ENCODE assay signal across 1 cellular context in the genomic region with DNA sequence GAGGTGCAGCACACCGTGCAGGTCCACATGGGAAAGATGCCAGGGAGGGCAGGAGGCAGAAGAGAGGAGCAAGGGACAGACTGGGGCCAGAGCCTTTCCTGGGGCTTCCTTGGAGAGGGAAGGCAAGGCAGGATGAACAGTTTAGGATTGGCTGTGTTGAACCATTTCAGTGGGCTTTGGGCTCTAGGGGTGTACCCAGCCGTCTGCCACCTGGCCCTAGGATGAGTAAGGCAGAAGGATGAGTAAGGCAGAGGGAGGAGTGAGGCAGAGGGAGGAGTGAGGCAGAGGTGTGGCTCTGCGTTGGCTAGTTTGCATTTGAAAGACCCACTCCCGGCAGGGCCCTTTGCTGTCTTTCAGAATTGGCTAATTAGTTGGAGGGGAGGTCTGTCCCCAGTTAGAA.
TF ChIP-seq lines count a peak whose summit lies in the region.

No MANE protein-coding gene starts in this region.

TF ChIP-seq in K562, 482 proteins besides CTCF, POLR2A, EP300 and RAD21 (continued from another document):
- TF ChIP-seq, protein P1, sequence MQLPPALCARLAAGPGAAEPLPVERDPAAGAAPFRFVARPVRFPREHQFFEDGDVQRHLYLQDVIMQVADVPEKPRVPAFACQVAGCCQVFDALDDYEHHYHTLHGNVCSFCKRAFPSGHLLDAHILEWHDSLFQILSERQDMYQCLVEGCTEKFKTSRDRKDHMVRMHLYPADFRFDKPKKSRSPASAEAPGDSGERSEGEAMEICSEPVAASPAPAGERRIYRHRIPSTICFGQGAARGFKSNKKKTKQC (CRISPR knock-in tag; IDR thresholded peaks at IDR 0.05) = peak; percentile 43; the same call in 1 of the 2 replicates
- TF ChIP-seq ZNF184 (CRISPR knock-in tag; IDR thresholded peaks at IDR 0.05) (no peak), C11orf30 (IDR thresholded peaks at IDR 0.05; ENCODE audit: low read depth) (peak; percentile 10; the same call in 1 of the 2 replicates)
- TF ChIP-seq, protein P2, sequence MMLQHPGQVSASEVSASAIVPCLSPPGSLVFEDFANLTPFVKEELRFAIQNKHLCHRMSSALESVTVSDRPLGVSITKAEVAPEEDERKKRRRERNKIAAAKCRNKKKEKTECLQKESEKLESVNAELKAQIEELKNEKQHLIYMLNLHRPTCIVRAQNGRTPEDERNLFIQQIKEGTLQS (IDR thresholded peaks at IDR 0.05) = peak; percentile 58
- TF ChIP-seq, protein P2 (CRISPR knock-in tag; conservative IDR thresholded peaks at IDR 0.05) = no peak
